7 cellular contexts compared by ENCODE assay signal in the genomic region with DNA sequence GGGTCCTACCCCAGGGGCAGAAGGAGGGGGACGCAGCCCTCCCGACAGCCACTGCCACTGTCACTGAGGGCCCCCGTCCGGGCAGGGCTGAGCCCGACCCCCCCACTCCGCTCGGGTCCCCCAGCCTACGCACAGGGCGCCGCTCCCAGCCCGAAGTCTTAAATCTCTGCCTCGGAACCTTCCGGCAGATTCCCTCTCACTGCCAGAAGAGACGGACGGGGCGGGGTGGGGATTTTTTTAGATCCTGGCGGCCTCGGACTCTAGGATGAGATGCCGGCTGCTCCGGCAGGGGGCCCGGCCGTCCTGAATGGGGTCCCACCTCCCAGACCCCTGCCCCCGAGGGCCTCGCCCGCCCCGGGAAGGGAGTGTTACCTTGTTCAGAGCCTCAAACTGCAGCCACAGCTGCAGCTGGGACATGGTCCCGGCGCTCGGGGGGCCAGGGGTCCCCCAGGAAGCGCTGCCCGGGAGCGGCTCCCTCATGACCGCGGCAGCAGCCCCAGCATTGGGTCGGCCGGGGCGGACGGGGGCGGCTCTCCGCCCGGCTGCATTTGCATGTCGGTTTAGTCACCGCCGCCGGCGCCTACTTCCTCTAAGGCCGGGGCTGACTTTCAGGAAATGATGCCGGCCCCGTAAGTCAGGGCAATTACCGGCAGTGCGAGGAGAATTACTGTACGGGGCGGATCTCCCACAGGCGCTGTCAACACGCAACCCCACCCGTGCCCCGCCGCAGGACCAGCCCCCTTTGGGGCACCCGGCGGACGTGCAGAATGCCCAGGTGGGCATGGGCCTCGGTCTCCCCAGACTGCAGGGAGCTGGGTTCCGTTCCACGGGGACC. TPM values are rescaled to one million over a fixed set of nuclear protein-coding genes. Genes with fewer than 3 reads are reported as not detected.
DNase-seq lines count a peak whose midpoint lies in the region; ATAC-seq, FAIRE-seq and TF ChIP-seq lines count a peak whose summit lies in the region.

No MANE protein-coding gene starts in this region.

- H3K27me3 ChIP-seq in astrocyte (ENCODE audit: insufficient read depth, low read length) (no peaks in the 10 kb centered on the region), iPS DF 6.9 (ENCODE audit: control insufficient read depth, insufficient read depth, low read length) (no peaks in the 10 kb centered on the region)

- peaks cover 4% of the 10 kb centered on the region for H3K36me3 Mint-ChIP-seq in astrocyte (ENCODE audit: low read depth, unreplicated experiment)

- no peaks in the 10 kb centered on the region for H3K9me3 ChIP-seq in astrocyte (ENCODE audit: insufficient read depth, low read depth, low read length)
- H3K9me3 ChIP-seq in iPS DF 6.9 (ENCODE audit: control insufficient read depth, insufficient read depth, low read length): no peaks in the 10 kb centered on the region

- H3K79me2 ChIP-seq in astrocyte (ENCODE audit: insufficient read depth, low read length): peaks cover 68% of the 10 kb centered on the region

- peak overlapping the region; percentile 65 for H2AFZ ChIP-seq in astrocyte (ENCODE audit: low read depth, low read length)

- peak overlapping the region; percentile 94 for H3K9ac ChIP-seq in astrocyte (ENCODE audit: low read length)

- peak overlapping the region; percentile 98 for H3K4me2 ChIP-seq in astrocyte (ENCODE audit: low read length)

- peaks cover 55% of the 10 kb centered on the region for H4K20me1 ChIP-seq in astrocyte (ENCODE audit: insufficient read depth, low read length)

- H3K36me3 ChIP-seq in astrocyte (ENCODE audit: insufficient read depth, low read length) (no peaks in the 10 kb centered on the region), iPS DF 6.9 (ENCODE audit: control insufficient read depth, insufficient read depth, low read length) (peaks cover 5% of the 10 kb centered on the region)

- peak overlapping the region; percentile 77 for H3K4me3 ChIP-seq in astrocyte (ENCODE audit: insufficient read depth, low read depth, low read length)
- H3K4me3 ChIP-seq in iPS DF 6.9 (ENCODE audit: low read length): peak overlapping the region; percentile 18; the same call in 1 of the 2 replicates
- H3K4me3 ChIP-seq in skeletal muscle cell (ENCODE audit: low read depth, low read length): peak overlapping the region; percentile 72

- peaks cover 19% of the 10 kb centered on the region for H3K4me1 ChIP-seq in astrocyte (ENCODE audit: insufficient read depth, low read length)
- H3K4me1 ChIP-seq in iPS DF 6.9 (ENCODE audit: control insufficient read depth, insufficient read depth, low read length): peaks cover 6% of the 10 kb centered on the region

- H3K4me1 Mint-ChIP-seq in astrocyte (ENCODE audit: low read depth, unreplicated experiment): peaks cover 8% of the 10 kb centered on the region

- no peaks in the 10 kb centered on the region for H3K9me3 Mint-ChIP-seq in astrocyte (ENCODE audit: unreplicated experiment)

- WGBS in iPS DF 6.9 (ENCODE audit: insufficient coverage, insufficient read length): no CpG with 5 or more reads among the region's 64 CpGs

- ATAC-seq in GM18909 (IDR thresholded peaks at IDR 0.05; ENCODE audit: poor library complexity, unreplicated experiment) (peak; percentile 55), HG03442 (IDR thresholded peaks at IDR 0.05; ENCODE audit: unreplicated experiment) (peak; percentile 40), GM18858 (IDR thresholded peaks at IDR 0.05; ENCODE audit: unreplicated experiment) (no peak)

- TF ChIP-seq CTCF in astrocyte (IDR thresholded peaks at IDR 0.05; ENCODE audit: insufficient read depth, low read depth, low read length): no peak

- H3K27me3 Mint-ChIP-seq in astrocyte (ENCODE audit: low read depth, unreplicated experiment): no peaks in the 10 kb centered on the region

- H3K27ac ChIP-seq in astrocyte (ENCODE audit: low read depth, low read length) (peak overlapping the region; percentile 80), iPS DF 6.9 (ENCODE audit: low read length) (no peak overlapping the region)

- H3K27ac Mint-ChIP-seq in astrocyte (ENCODE audit: unreplicated experiment): no peak overlapping the region

- DNase-seq in T-helper 9 cell: peak; percentile 76
- peak; percentile 87 for DNase-seq in astrocyte (ENCODE audit: low read depth)
- DNase-seq in iPS DF 6.9 (ENCODE audit: low read depth, low spot score): no peak
- peak; percentile 58 for DNase-seq in skeletal muscle cell (ENCODE audit: low read depth)

- no peak for FAIRE-seq in astrocyte (lab: Jason Lieb, UNC)

- peak overlapping the region; percentile 77 for H3K4me3 Mint-ChIP-seq in astrocyte (ENCODE audit: unreplicated experiment)

RNA-seq across cellular contexts. Expression of a gene that starts 28.1 kb away (rescaled TPM):
- total RNA-seq in astrocyte: 294 and 325 TPM in 2 replicates

RNA-seq across cellular contexts. Expression of a gene that starts 36.8 kb away (rescaled TPM):
- 180 and 207 TPM in 2 replicates for total RNA-seq in astrocyte

RNA-seq across cellular contexts. Expression of a gene that starts 42.1 kb away (rescaled TPM):
- total RNA-seq in astrocyte: 39.3 and 43.2 TPM in 2 replicates

Comparison
In these comparisons a context has a peak if more than half of its experiments do, and no peak if none do; other contexts are left out.
1. H3K4me3 ChIP-seq: peak in every context shown above with its lines; median percentile 77 in astrocyte; 72 in skeletal muscle cell; 18 in iPS DF 6.9.